In genomic region chr12:131164096-131164872, GRCh38 we compare ENCODE assay signal across 23 cellular contexts.
DNase-seq lines count a peak whose midpoint lies in the region; ATAC-seq and TF ChIP-seq lines count a peak whose summit lies in the region.
"Had no signal": no experiment of that assay in that cellular context is flagged by ENCODE, and none has a peak within 500 bp of the region (broad histone marks: within the 10 kb centered on the region; RNA-seq: fewer than 3 reads in every experiment).

No MANE protein-coding gene starts in this region.

- in situ Hi-C loops in GM13977 (cut with MboI; ENCODE audit: low pct_unique_long_range_greater_than_20kb, low sequenced_read_pairs, unreplicated experiment) = no loop called here
- in situ Hi-C loops in SK-MEL-5 (cut with HindIII; ENCODE audit: low pct_unique_long_range_greater_than_20kb, low sequenced_read_pairs) = no loop called here

- no peak for TF ChIP-seq CTCF in GM13977 (IDR thresholded peaks at IDR 0.05; ENCODE audit: extremely low read depth, insufficient read depth, missing control alignments)

- ATAC-seq in HG03342 (IDR thresholded peaks at IDR 0.05; ENCODE audit: unreplicated experiment) (no peak), HG03025 (IDR thresholded peaks at IDR 0.05; ENCODE audit: low FRiP score, unreplicated experiment) (no peak)
- ATAC-seq: gastrocnemius medialis had no signal

- peak; percentile 35 for DNase-seq in NCI-H82 (lab: John Stamatoyannopoulos, UW)
- DNase-seq in NCI-H82 treated with DMSO at 0.1 percent for 48 hours (lab: John Stamatoyannopoulos, UW; ENCODE audit: unreplicated experiment) = no peak
- DNase-seq in GM13977 (ENCODE audit: low spot score) = peak; percentile 40
- peak; percentile 5 for DNase-seq in SK-MEL-5 (ENCODE audit: low read depth, low spot score)
- peak; percentile 52 for DNase-seq in islet precursor cell
- DNase-seq in NCI-H2107 (lab: John Stamatoyannopoulos, UW) = no peak
- DNase-seq: 8988T; activated CD4-positive, alpha-beta T cell treated with anti-CD3 and anti-CD28 coated beads for 1 hour; activated naive CD4-positive, alpha-beta T cell; activated T-cell treated with anti-CD3 and anti-CD28 coated beads, Interleukin-2, amount 50 U/mL, for 48 hours; CD4-positive, alpha-beta memory T cell; gastrocnemius medialis; Karpas-422; naive B cell; NCI-H1048; NCI-H1694 treated with DMSO at 0.1 percent for 48 hours; NCI-H2171 treated with DMSO at 0.1 percent for 48 hours; NCI-H524; nucleus accumbens; stimulated activated naive CD4-positive, alpha-beta T cell; T-helper 2 cell had no signal

Comparison
In these comparisons a context has a peak if more than half of its experiments do, and no peak if none do; other contexts are left out.
1. DNase-seq: peak in NCI-H82 (single experiment), GM13977 (single experiment), SK-MEL-5 (single experiment) and islet precursor cell (single experiment); none in NCI-H82 treated with DMSO at 0.1 percent for 48 hours (single experiment) and NCI-H2107 (single experiment).